ENCODE assay signal across 1 cellular context in the genomic region with DNA sequence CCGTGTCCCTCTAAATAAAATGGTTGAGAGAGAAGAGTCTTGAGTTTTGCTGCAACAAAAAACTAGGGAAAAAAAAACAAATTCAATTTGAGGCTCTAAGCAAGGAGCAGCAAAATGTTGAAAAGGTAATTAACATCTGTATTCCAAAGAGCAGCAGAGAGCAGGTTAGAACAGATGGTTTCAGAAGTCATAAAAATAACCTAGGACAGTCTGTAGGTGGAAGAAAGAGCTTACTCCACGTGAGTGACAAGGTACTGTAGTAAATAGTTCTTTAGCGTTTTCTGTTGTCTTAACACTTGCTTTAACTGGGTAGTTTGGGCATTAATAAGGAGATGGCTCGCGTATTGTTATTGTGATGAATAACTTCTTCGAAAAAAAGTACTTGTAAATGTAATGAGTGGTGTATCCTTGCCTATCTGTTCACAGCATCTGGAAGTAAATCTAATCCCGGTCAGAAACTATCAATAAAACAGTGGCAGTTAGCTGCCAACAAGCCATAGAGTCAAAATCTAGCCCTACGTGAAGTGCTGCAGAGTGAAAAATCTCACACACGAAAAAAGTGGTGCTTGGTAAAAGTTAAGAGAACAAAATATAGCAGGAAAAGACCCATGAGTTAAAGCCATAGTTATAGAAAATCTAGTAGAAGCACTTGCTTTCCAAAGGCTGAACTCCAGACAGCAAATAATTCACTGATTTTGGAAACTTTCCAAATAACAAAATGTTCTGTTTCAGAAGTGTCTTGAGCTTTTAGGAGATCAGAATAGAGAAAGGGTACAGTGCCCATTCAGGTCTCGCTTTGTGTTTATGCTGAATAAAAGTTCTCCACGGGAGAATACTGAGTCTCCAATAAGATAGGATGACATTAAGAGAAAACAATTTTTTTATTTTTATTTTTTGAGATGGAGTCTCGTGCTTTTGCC.
TF ChIP-seq lines count a peak whose summit lies in the region.

No MANE protein-coding gene starts in this region.

TF ChIP-seq in SK-N-SH, 30 proteins besides CTCF, POLR2A, EP300 and RAD21 (continued from another document):
- no peak for TF ChIP-seq TEAD4 (IDR thresholded peaks at IDR 0.05; ENCODE audit: borderline replicate concordance, insufficient read depth)
- TF ChIP-seq SMC3 (IDR thresholded peaks at IDR 0.05; ENCODE audit: low read depth, low read length): no peak
